ENCODE assay signal across 15 cellular contexts in genomic region chr13:20350380-20350763, GRCh38.
DNase-seq lines count a peak whose midpoint lies in the region; ATAC-seq, FAIRE-seq and TF ChIP-seq lines count a peak whose summit lies in the region.
"Had no signal": no experiment of that assay in that cellular context is flagged by ENCODE, and none has a peak within 500 bp of the region (broad histone marks: within the 10 kb centered on the region; RNA-seq: fewer than 3 reads in every experiment).

No MANE protein-coding gene starts in this region.

- H3K4me2 ChIP-seq in astrocyte (ENCODE audit: low read length) (no peak overlapping the region), keratinocyte (ENCODE audit: control insufficient read depth, extremely low read depth, insufficient read depth, low read depth, low read length) (peak overlapping the region; percentile 88)

- H3K27me3 ChIP-seq in astrocyte (ENCODE audit: insufficient read depth, low read length) (no peaks in the 10 kb centered on the region), keratinocyte (ENCODE audit: control insufficient read depth, extremely low read depth, insufficient read depth, low read length) (no peaks in the 10 kb centered on the region)

- H3K36me3 ChIP-seq in astrocyte (ENCODE audit: insufficient read depth, low read length) = no peaks in the 10 kb centered on the region
- H3K36me3 ChIP-seq in keratinocyte (ENCODE audit: control insufficient read depth in 2 of 2, extremely low read depth in 1 of 2, insufficient read depth in 2 of 2, low read length in 2 of 2) = no peaks in the 10 kb centered on the region

- H3K27me3 Mint-ChIP-seq in activated CD8-positive, alpha-beta memory T cell treated with anti-CD3 and anti-CD28 coated beads, Interleukin-2, amount 10 ng/mL, durations not matched to agents 7 days and 5 days = no peaks in the 10 kb centered on the region
- H3K27me3 Mint-ChIP-seq in astrocyte (ENCODE audit: low read depth, unreplicated experiment) = peaks cover 5% of the 10 kb centered on the region
- H3K27me3 Mint-ChIP-seq in activated T-helper 1 cell treated with anti-CD3 and anti-CD28 coated beads, Interleukin-12 subunit alpha, Interleukin-12 subunit beta, Interleukin-2, Interleukin-4 antibody, amounts not matched to agents 30 ng/mL and 10 ng/mL and 1 ng/mL, durations not matched to agents 14 hours and 24 hours and 36 hours (ENCODE audit: insufficient read depth) = no peaks in the 10 kb centered on the region

- H3K27ac Mint-ChIP-seq in activated CD8-positive, alpha-beta memory T cell treated with anti-CD3 and anti-CD28 coated beads, Interleukin-2, amount 10 ng/mL, durations not matched to agents 7 days and 5 days = no peak overlapping the region
- peak overlapping the region; percentile 55 for H3K27ac Mint-ChIP-seq in astrocyte (ENCODE audit: unreplicated experiment)
- H3K27ac Mint-ChIP-seq in activated T-helper 1 cell treated with anti-CD3 and anti-CD28 coated beads, Interleukin-12 subunit alpha, Interleukin-12 subunit beta, Interleukin-2, Interleukin-4 antibody, amounts not matched to agents 30 ng/mL and 10 ng/mL and 1 ng/mL, durations not matched to agents 14 hours and 24 hours and 36 hours = no peak overlapping the region
- H3K27ac Mint-ChIP-seq: CD8-positive, alpha-beta memory T cell had no signal

- H2AFZ ChIP-seq in astrocyte (ENCODE audit: low read depth, low read length) (no peak overlapping the region), keratinocyte (ENCODE audit: control insufficient read depth, low read length) (peak overlapping the region; percentile 70)

- H3K4me1 ChIP-seq in astrocyte (ENCODE audit: insufficient read depth, low read length) = peaks cover 11% of the 10 kb centered on the region
- peaks cover 36% of the 10 kb centered on the region for H3K4me1 ChIP-seq in keratinocyte (ENCODE audit: control insufficient read depth, extremely low read depth, insufficient read depth, low read length)
- H3K4me1 ChIP-seq: Caco-2 had no signal

- FAIRE-seq in astrocyte (lab: Jason Lieb, UNC) (no peak), keratinocyte (lab: Jason Lieb, UNC) (no peak)
- FAIRE-seq: GM19239, H54 had no signal

- no peak overlapping the region for H3K4me3 Mint-ChIP-seq in activated CD8-positive, alpha-beta memory T cell treated with anti-CD3 and anti-CD28 coated beads, Interleukin-2, amount 10 ng/mL, durations not matched to agents 7 days and 5 days
- peak overlapping the region; percentile 5 for H3K4me3 Mint-ChIP-seq in astrocyte (ENCODE audit: unreplicated experiment)
- no peak overlapping the region for H3K4me3 Mint-ChIP-seq in activated T-helper 1 cell treated with anti-CD3 and anti-CD28 coated beads, Interleukin-12 subunit alpha, Interleukin-12 subunit beta, Interleukin-2, Interleukin-4 antibody, amounts not matched to agents 30 ng/mL and 10 ng/mL and 1 ng/mL, durations not matched to agents 14 hours and 24 hours and 36 hours
- H3K4me3 Mint-ChIP-seq: CD8-positive, alpha-beta memory T cell had no signal

- DNase-seq in activated CD8-positive, alpha-beta memory T cell treated with anti-CD3 and anti-CD28 coated beads for 24 hours = peak; percentile 33
- no peak for DNase-seq in activated CD8-positive, alpha-beta memory T cell treated with anti-CD3 and anti-CD28 coated beads, Interleukin-2, amount 10 ng/mL, durations not matched to agents 7 days and 5 days
- DNase-seq in astrocyte (ENCODE audit: low read depth) = no peak
- peak; percentile 59 for DNase-seq in keratinocyte (ENCODE audit: low read depth, low spot score)
- no peak for DNase-seq in activated T-helper 1 cell treated with anti-CD3 and anti-CD28 coated beads, Interleukin-12 subunit alpha, Interleukin-12 subunit beta, Interleukin-2, Interleukin-4 antibody, amounts not matched to agents 30 ng/mL and 10 ng/mL and 1 ng/mL, durations not matched to agents 14 hours and 24 hours and 36 hours (ENCODE audit: low spot score)
- DNase-seq in OCI-M2 (lab: John Stamatoyannopoulos, UW; ENCODE audit: unreplicated experiment) = no peak
- DNase-seq in NCI-H1092 (lab: John Stamatoyannopoulos, UW) = no peak
- DNase-seq: Caco-2; CD8-positive, alpha-beta memory T cell; DND-41; GF-D8 had no signal

- intact Hi-C loops in activated T-helper 1 cell treated with anti-CD3 and anti-CD28 coated beads, Interleukin-12 subunit alpha, Interleukin-12 subunit beta, Interleukin-2, Interleukin-4 antibody, amounts not matched to agents 30 ng/mL and 10 ng/mL and 1 ng/mL, durations not matched to agents 14 hours and 24 hours and 36 hours (cut with micrococcal nuclease) = no loop called here

- no peak overlapping the region for H3K9ac ChIP-seq in astrocyte (ENCODE audit: low read length)
- peak overlapping the region; percentile 77 for H3K9ac ChIP-seq in keratinocyte (ENCODE audit: control insufficient read depth, extremely low read depth, insufficient read depth, low read length)

- ATAC-seq in activated CD8-positive, alpha-beta memory T cell treated with anti-CD3 and anti-CD28 coated beads, Interleukin-2, amount 10 ng/mL, durations not matched to agents 7 days and 5 days = no peak
- no peak for ATAC-seq in HG03097 (IDR thresholded peaks at IDR 0.05; ENCODE audit: low FRiP score, unreplicated experiment)

- dilution Hi-C loops in keratinocyte (cut with MboI; ENCODE audit: extremely low pct_ligation_motif_present, low sequenced_read_pairs) = no loop called here

- peaks cover 6% of the 10 kb centered on the region for H3K4me1 Mint-ChIP-seq in activated CD8-positive, alpha-beta memory T cell treated with anti-CD3 and anti-CD28 coated beads, Interleukin-2, amount 10 ng/mL, durations not matched to agents 7 days and 5 days
- peaks cover 30% of the 10 kb centered on the region for H3K4me1 Mint-ChIP-seq in astrocyte (ENCODE audit: low read depth, unreplicated experiment)
- peaks cover 5% of the 10 kb centered on the region for H3K4me1 Mint-ChIP-seq in activated T-helper 1 cell treated with anti-CD3 and anti-CD28 coated beads, Interleukin-12 subunit alpha, Interleukin-12 subunit beta, Interleukin-2, Interleukin-4 antibody, amounts not matched to agents 30 ng/mL and 10 ng/mL and 1 ng/mL, durations not matched to agents 14 hours and 24 hours and 36 hours (ENCODE audit: low read depth)
- H3K4me1 Mint-ChIP-seq: CD8-positive, alpha-beta memory T cell had no signal

- H3K27ac ChIP-seq in astrocyte (ENCODE audit: low read depth, low read length) (no peak overlapping the region), keratinocyte (ENCODE audit: control insufficient read depth, insufficient read depth, low read length) (peak overlapping the region; percentile 95)
- H3K27ac ChIP-seq: 22Rv1 had no signal

- CTCF ChIA-PET in activated CD8-positive, alpha-beta memory T cell treated with anti-CD3 and anti-CD28 coated beads, Interleukin-2, amount 10 ng/mL, durations not matched to agents 7 days and 5 days (lab: Charles Lee) = no interaction called here

- TF ChIP-seq CTCF in astrocyte (IDR thresholded peaks at IDR 0.05; ENCODE audit: insufficient read depth, low read depth, low read length) (no peak), keratinocyte (optimal IDR thresholded peaks at IDR 0.05 in 1 of 3, IDR thresholded peaks at IDR 0.05 in 1 of 3, conservative IDR thresholded peaks at IDR 0.05 in 1 of 3; ENCODE audit: extremely low read depth in 1 of 3, insufficient read depth in 2 of 3, low read length in 3 of 3) (no peak)

- no peaks in the 10 kb centered on the region for H3K36me3 Mint-ChIP-seq in activated CD8-positive, alpha-beta memory T cell treated with anti-CD3 and anti-CD28 coated beads, Interleukin-2, amount 10 ng/mL, durations not matched to agents 7 days and 5 days
- H3K36me3 Mint-ChIP-seq in astrocyte (ENCODE audit: low read depth, unreplicated experiment) = no peaks in the 10 kb centered on the region
- no peaks in the 10 kb centered on the region for H3K36me3 Mint-ChIP-seq in activated T-helper 1 cell treated with anti-CD3 and anti-CD28 coated beads, Interleukin-12 subunit alpha, Interleukin-12 subunit beta, Interleukin-2, Interleukin-4 antibody, amounts not matched to agents 30 ng/mL and 10 ng/mL and 1 ng/mL, durations not matched to agents 14 hours and 24 hours and 36 hours (ENCODE audit: low read depth)
- H3K36me3 Mint-ChIP-seq: CD8-positive, alpha-beta memory T cell had no signal

- H3K9me1 ChIP-seq in keratinocyte (ENCODE audit: control insufficient read depth, extremely low read depth, insufficient read depth, low read length) = no peaks in the 10 kb centered on the region

- H3K4me3 ChIP-seq in astrocyte (ENCODE audit: insufficient read depth, low read depth, low read length) (no peak overlapping the region), keratinocyte (ENCODE audit: control insufficient read depth in 2 of 3, extremely low read depth in 1 of 3, insufficient read depth in 2 of 3, low read depth in 1 of 3, low read length in 3 of 3) (no peak overlapping the region)

- H3K9me3 Mint-ChIP-seq in activated CD8-positive, alpha-beta memory T cell treated with anti-CD3 and anti-CD28 coated beads, Interleukin-2, amount 10 ng/mL, durations not matched to agents 7 days and 5 days (ENCODE audit: low read depth) = peaks cover 7% of the 10 kb centered on the region
- H3K9me3 Mint-ChIP-seq in astrocyte (ENCODE audit: unreplicated experiment) = no peaks in the 10 kb centered on the region
- no peaks in the 10 kb centered on the region for H3K9me3 Mint-ChIP-seq in activated T-helper 1 cell treated with anti-CD3 and anti-CD28 coated beads, Interleukin-12 subunit alpha, Interleukin-12 subunit beta, Interleukin-2, Interleukin-4 antibody, amounts not matched to agents 30 ng/mL and 10 ng/mL and 1 ng/mL, durations not matched to agents 14 hours and 24 hours and 36 hours
- H3K9me3 Mint-ChIP-seq: CD8-positive, alpha-beta memory T cell had no signal

- H3K9me3 ChIP-seq in astrocyte (ENCODE audit: insufficient read depth, low read depth, low read length) (no peaks in the 10 kb centered on the region), keratinocyte (ENCODE audit: control insufficient read depth, low read depth, low read length) (no peaks in the 10 kb centered on the region)
- H3K9me3 ChIP-seq: Caco-2 had no signal

- no peaks in the 10 kb centered on the region for H4K20me1 ChIP-seq in astrocyte (ENCODE audit: insufficient read depth, low read length)
- no peaks in the 10 kb centered on the region for H4K20me1 ChIP-seq in keratinocyte (ENCODE audit: control insufficient read depth, extremely low read depth, insufficient read depth, low read length)

- no peaks in the 10 kb centered on the region for H3K79me2 ChIP-seq in astrocyte (ENCODE audit: insufficient read depth, low read length)
- no peaks in the 10 kb centered on the region for H3K79me2 ChIP-seq in keratinocyte (ENCODE audit: control insufficient read depth, insufficient read depth, low read length)

Comparison
In these comparisons a context has a peak if more than half of its experiments do, and no peak if none do; other contexts are left out.
1. DNase-seq: peak in activated CD8-positive, alpha-beta memory T cell treated with anti-CD3 and anti-CD28 coated beads for 24 hours (single experiment) and keratinocyte (single experiment); none in activated CD8-positive, alpha-beta memory T cell treated with anti-CD3 and anti-CD28 coated beads, Interleukin-2, amount 10 ng/mL, durations not matched to agents 7 days and 5 days (single experiment), astrocyte (single experiment), activated T-helper 1 cell treated with anti-CD3 and anti-CD28 coated beads, Interleukin-12 subunit alpha, Interleukin-12 subunit beta, Interleukin-2, Interleukin-4 antibody, amounts not matched to agents 30 ng/mL and 10 ng/mL and 1 ng/mL, durations not matched to agents 14 hours and 24 hours and 36 hours (single experiment), OCI-M2 (single experiment) and NCI-H1092 (single experiment).